Comparison of ENCODE assay signal across 14 cellular contexts in the genomic region with DNA sequence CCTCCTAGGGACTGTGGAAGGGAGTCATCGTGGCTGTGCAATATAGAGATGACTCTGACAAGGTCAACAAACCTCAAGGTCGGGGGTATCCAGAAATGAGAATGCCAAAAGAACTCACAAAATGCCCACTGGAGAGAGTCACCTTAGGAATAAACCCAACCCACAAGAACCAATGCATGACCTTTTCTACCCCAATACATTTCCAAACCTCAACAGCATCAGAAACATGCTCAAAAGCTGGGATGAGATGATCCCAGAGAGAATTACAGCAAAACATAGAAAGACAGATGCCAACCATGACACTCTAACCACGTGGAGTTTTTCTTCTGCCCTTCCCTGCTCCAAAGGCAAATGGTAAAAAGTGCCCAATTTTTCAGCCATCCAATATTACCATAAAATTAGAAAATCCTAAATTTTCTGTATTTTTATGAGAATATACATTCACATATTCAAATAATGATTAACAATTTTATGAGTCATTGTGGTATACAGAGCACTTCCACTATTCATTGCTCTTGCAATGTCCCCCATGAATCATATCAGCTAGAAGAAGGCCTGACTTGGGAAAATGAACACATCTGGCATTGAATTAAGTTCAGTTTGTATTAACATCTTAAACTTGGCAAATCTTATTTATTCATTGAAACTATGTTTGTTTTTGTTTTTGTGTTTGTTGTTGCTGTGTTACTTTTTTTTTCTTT.
DNase-seq lines count a peak whose midpoint lies in the region; ATAC-seq, FAIRE-seq and TF ChIP-seq lines count a peak whose summit lies in the region.
"Had no signal": no experiment of that assay in that cellular context is flagged by ENCODE, and none has a peak within 500 bp of the region (broad histone marks: within the 10 kb centered on the region; RNA-seq: fewer than 3 reads in every experiment).

No MANE protein-coding gene starts in this region.

- H3K27ac ChIP-seq in astrocyte (ENCODE audit: low read depth, low read length): peak overlapping the region; percentile 75
- H3K27ac ChIP-seq in naive thymus-derived CD4-positive, alpha-beta T cell (ENCODE audit: low read depth, low read length): no peak overlapping the region
- H3K27ac ChIP-seq: heart left ventricle had no signal

- TF ChIP-seq CTCF in astrocyte (IDR thresholded peaks at IDR 0.05; ENCODE audit: insufficient read depth, low read depth, low read length) (no peak), GM13976 (IDR thresholded peaks at IDR 0.05; ENCODE audit: borderline replicate concordance, control extremely low read depth, extremely low read depth, insufficient read depth, missing control alignments) (no peak), omental fat pad (IDR thresholded peaks at IDR 0.05) (no peak)

- no peaks in the 10 kb centered on the region for H3K9me3 ChIP-seq in astrocyte (ENCODE audit: insufficient read depth, low read depth, low read length)
- no peaks in the 10 kb centered on the region for H3K9me3 ChIP-seq in naive thymus-derived CD4-positive, alpha-beta T cell (ENCODE audit: control insufficient read depth in 2 of 3, low read length in 3 of 3)
- H3K9me3 ChIP-seq: mucosa of descending colon had no signal

- no peak overlapping the region for H3K4me3 ChIP-seq in astrocyte (ENCODE audit: insufficient read depth, low read depth, low read length)
- H3K4me3 ChIP-seq in naive thymus-derived CD4-positive, alpha-beta T cell (ENCODE audit: low read length): no peak overlapping the region
- H3K4me3 ChIP-seq: heart left ventricle, mucosa of descending colon had no signal

- CTCF ChIA-PET in naive thymus-derived CD4-positive, alpha-beta T cell (lab: Charles Lee): no interaction called here

- H3K9me3 Mint-ChIP-seq in astrocyte (ENCODE audit: unreplicated experiment): peaks cover 3% of the 10 kb centered on the region
- H3K9me3 Mint-ChIP-seq in naive thymus-derived CD4-positive, alpha-beta T cell: peaks cover 0 to 18% (median 6%) of the 10 kb centered on the region in 11 donors

- POLR2A ChIA-PET in naive thymus-derived CD4-positive, alpha-beta T cell (lab: Charles Lee): no interaction called here

- DNase-seq in astrocyte (ENCODE audit: low read depth): peak; percentile 86
- peak; percentile 55 for DNase-seq in kidney glomerular epithelial cell (lab: John Stamatoyannopoulos, UW)
- no peak for DNase-seq in naive thymus-derived CD4-positive, alpha-beta T cell
- DNase-seq in GM13976 (ENCODE audit: low spot score): no peak
- no peak for DNase-seq in stimulated activated naive CD4-positive, alpha-beta T cell (lab: John Stamatoyannopoulos, UW)
- DNase-seq in omental fat pad (ENCODE audit: low spot score): no peak
- DNase-seq: activated CD8-positive, alpha-beta memory T cell treated with anti-CD3 and anti-CD28 coated beads, Interleukin-2, amount 50 U/mL, for 4 hours; heart left ventricle; mucosa of descending colon; NCI-H526; stimulated activated naive B cell treated with anti-CD40 and anti-IgM and Interleukin-4, amounts not matched to agents 10 μg/mL and 1 μg/mL and 100 μg/mL, for 72 hours had no signal

- no peaks in the 10 kb centered on the region for H3K27me3 Mint-ChIP-seq in astrocyte (ENCODE audit: low read depth, unreplicated experiment)
- H3K27me3 Mint-ChIP-seq in naive thymus-derived CD4-positive, alpha-beta T cell: peaks cover 0 to 20% (median 10%) of the 10 kb centered on the region in 5 donors
- H3K27me3 Mint-ChIP-seq: stimulated activated naive B cell treated with anti-CD40 and anti-IgM and Interleukin-4, amounts not matched to agents 10 μg/mL and 1 μg/mL and 100 μg/mL, for 72 hours had no signal

- peaks cover 14% of the 10 kb centered on the region for H3K4me1 Mint-ChIP-seq in astrocyte (ENCODE audit: low read depth, unreplicated experiment)
- H3K4me1 Mint-ChIP-seq in naive thymus-derived CD4-positive, alpha-beta T cell: no peaks in the 10 kb centered on the region
- H3K4me1 Mint-ChIP-seq: brain; stimulated activated naive B cell treated with anti-CD40 and anti-IgM and Interleukin-4, amounts not matched to agents 10 μg/mL and 1 μg/mL and 100 μg/mL, for 72 hours had no signal

- no peaks in the 10 kb centered on the region for H3K27me3 ChIP-seq in astrocyte (ENCODE audit: insufficient read depth, low read length)
- no peaks in the 10 kb centered on the region for H3K27me3 ChIP-seq in naive thymus-derived CD4-positive, alpha-beta T cell (ENCODE audit: control insufficient read depth in 2 of 2, insufficient read depth in 2 of 2, low read length in 2 of 2)
- H3K27me3 ChIP-seq: heart left ventricle had no signal

- peak; percentile 29 for FAIRE-seq in astrocyte (lab: Jason Lieb, UNC)

- H3K36me3 ChIP-seq in astrocyte (ENCODE audit: insufficient read depth, low read length): no peaks in the 10 kb centered on the region
- no peaks in the 10 kb centered on the region for H3K36me3 ChIP-seq in naive thymus-derived CD4-positive, alpha-beta T cell (ENCODE audit: control insufficient read depth in 2 of 3, insufficient read depth in 3 of 3, low read length in 3 of 3)
- H3K36me3 ChIP-seq: heart left ventricle had no signal

- H3K4me2 ChIP-seq in astrocyte (ENCODE audit: low read length): peak overlapping the region; percentile 53

- no peaks in the 10 kb centered on the region for H4K20me1 ChIP-seq in astrocyte (ENCODE audit: insufficient read depth, low read length)

- no peak overlapping the region for H2AFZ ChIP-seq in astrocyte (ENCODE audit: low read depth, low read length)

- no peaks in the 10 kb centered on the region for H3K36me3 Mint-ChIP-seq in astrocyte (ENCODE audit: low read depth, unreplicated experiment)
- H3K36me3 Mint-ChIP-seq in naive thymus-derived CD4-positive, alpha-beta T cell: no peaks in the 10 kb centered on the region
- H3K36me3 Mint-ChIP-seq: brain; stimulated activated naive B cell treated with anti-CD40 and anti-IgM and Interleukin-4, amounts not matched to agents 10 μg/mL and 1 μg/mL and 100 μg/mL, for 72 hours had no signal

- peak; percentile 57 for ATAC-seq in GM18505 (IDR thresholded peaks at IDR 0.05; ENCODE audit: unreplicated experiment)
- ATAC-seq in HG03159 (IDR thresholded peaks at IDR 0.05; ENCODE audit: unreplicated experiment): peak; percentile 83
- no peak for ATAC-seq in naive thymus-derived CD4-positive, alpha-beta T cell
- ATAC-seq in omental fat pad (ENCODE audit: low FRiP score): no peak
- ATAC-seq: heart left ventricle; mucosa of descending colon; stimulated activated naive B cell treated with anti-CD40 and anti-IgM and Interleukin-4, amounts not matched to agents 10 μg/mL and 1 μg/mL and 100 μg/mL, for 72 hours had no signal

- H3K79me2 ChIP-seq in astrocyte (ENCODE audit: insufficient read depth, low read length): no peaks in the 10 kb centered on the region

- H3K9ac ChIP-seq in astrocyte (ENCODE audit: low read length): peak overlapping the region; percentile 54

- H3K4me1 ChIP-seq in astrocyte (ENCODE audit: insufficient read depth, low read length): peaks cover 8% of the 10 kb centered on the region
- no peaks in the 10 kb centered on the region for H3K4me1 ChIP-seq in naive thymus-derived CD4-positive, alpha-beta T cell (ENCODE audit: control insufficient read depth in 2 of 2, insufficient read depth in 2 of 2, low read length in 2 of 2)
- H3K4me1 ChIP-seq: heart left ventricle had no signal

- intact Hi-C loops in naive thymus-derived CD4-positive, alpha-beta T cell (cut with micrococcal nuclease): no loop called here

- peak overlapping the region; percentile 5 for H3K27ac Mint-ChIP-seq in astrocyte (ENCODE audit: unreplicated experiment)
- no peak overlapping the region for H3K27ac Mint-ChIP-seq in naive thymus-derived CD4-positive, alpha-beta T cell
- H3K27ac Mint-ChIP-seq: brain; stimulated activated naive B cell treated with anti-CD40 and anti-IgM and Interleukin-4, amounts not matched to agents 10 μg/mL and 1 μg/mL and 100 μg/mL, for 72 hours had no signal

- TF ChIP-seq POLR2A in GM18505 (IDR thresholded peaks at IDR 0.05; ENCODE audit: borderline replicate concordance, extremely low read depth, insufficient read depth, insufficient read length): no peak

- H3K4me3 Mint-ChIP-seq in astrocyte (ENCODE audit: unreplicated experiment): no peak overlapping the region
- H3K4me3 Mint-ChIP-seq in naive thymus-derived CD4-positive, alpha-beta T cell: no peak overlapping the region
- H3K4me3 Mint-ChIP-seq: brain; stimulated activated naive B cell treated with anti-CD40 and anti-IgM and Interleukin-4, amounts not matched to agents 10 μg/mL and 1 μg/mL and 100 μg/mL, for 72 hours had no signal

- in situ Hi-C loops in GM13976 (cut with MboI; ENCODE audit: low sequenced_read_pairs, unreplicated experiment): no loop called here

Comparison
In these comparisons a context has a peak if more than half of its experiments do, and no peak if none do; other contexts are left out.
1. ATAC-seq: peak in GM18505 (single experiment) and HG03159 (single experiment); none in naive thymus-derived CD4-positive, alpha-beta T cell (single experiment) and omental fat pad (single experiment).
2. DNase-seq: peak in astrocyte (single experiment) and kidney glomerular epithelial cell (single experiment); none in naive thymus-derived CD4-positive, alpha-beta T cell (0 of 9), GM13976 (single experiment), stimulated activated naive CD4-positive, alpha-beta T cell (0 of 6) and omental fat pad (single experiment).